1 cellular context compared by ENCODE assay signal in genomic region chr2:58046585-58047372, GRCh38.
TF ChIP-seq lines count a peak whose summit lies in the region.

VRK2 (plus strand) TSS chr2:58046806; CDS start chr2:58048832, 2,026 bp downstream.

TF ChIP-seq in HepG2, 621 proteins besides CTCF, POLR2A, EP300 and RAD21 (continued from another document and continues in another):
- TF ChIP-seq REL (CRISPR knock-in tag; conservative IDR thresholded peaks at IDR 0.05), result peak; percentile 71; the same call in 1 of the 2 replicates
- 0 out of 2 replicates have a peak, but pooled peaks have one; percentile 23 for TF ChIP-seq GABPA (IDR thresholded peaks at IDR 0.05; ENCODE audit: low read depth, low read length)
- no peak; the same call in 1 of the 2 replicates for TF ChIP-seq GABPA (CRISPR knock-in tag; IDR thresholded peaks at IDR 0.05; ENCODE audit: low read depth)
- peak; percentile 79 for TF ChIP-seq ZSCAN21 (CRISPR knock-in tag; IDR thresholded peaks at IDR 0.05; ENCODE audit: borderline replicate concordance)
- TF ChIP-seq NAIF1 (CRISPR knock-in tag; IDR thresholded peaks at IDR 0.05; ENCODE audit: borderline replicate concordance), result peak; percentile 93
- 0 out of 2 replicates have a peak, but pooled peaks have one; percentile 45 for TF ChIP-seq SSRP1 (CRISPR knock-in tag; IDR thresholded peaks at IDR 0.05)
- peak; percentile 93 for TF ChIP-seq POGZ (CRISPR knock-in tag; IDR thresholded peaks at IDR 0.05)
- no peak for TF ChIP-seq ATM (IDR thresholded peaks at IDR 0.05; ENCODE audit: borderline replicate concordance)
- TF ChIP-seq ZNF451 (CRISPR knock-in tag; IDR thresholded peaks at IDR 0.05), result peak; percentile 97
- peak; percentile 85 for TF ChIP-seq ETV6 (CRISPR knock-in tag; conservative IDR thresholded peaks at IDR 0.05)
- TF ChIP-seq ZNF768 (CRISPR knock-in tag; IDR thresholded peaks at IDR 0.05), result peak; percentile 86
- TF ChIP-seq ZSCAN5A (CRISPR knock-in tag; IDR thresholded peaks at IDR 0.05; ENCODE audit: borderline replicate concordance), result peak; percentile 49; the same call in 1 of the 2 replicates
- no peak; the same call in 1 of the 2 replicates for TF ChIP-seq ZNF383 (CRISPR knock-in tag; IDR thresholded peaks at IDR 0.05; ENCODE audit: borderline replicate concordance)
- TF ChIP-seq GATAD1 (CRISPR knock-in tag; IDR thresholded peaks at IDR 0.05), result peak; percentile 70
- TF ChIP-seq FOXO4 (CRISPR knock-in tag; conservative IDR thresholded peaks at IDR 0.05), result peak; percentile 100
- TF ChIP-seq SMAD9 (CRISPR knock-in tag; IDR thresholded peaks at IDR 0.05), result peak; percentile 96
- TF ChIP-seq, protein P1, sequence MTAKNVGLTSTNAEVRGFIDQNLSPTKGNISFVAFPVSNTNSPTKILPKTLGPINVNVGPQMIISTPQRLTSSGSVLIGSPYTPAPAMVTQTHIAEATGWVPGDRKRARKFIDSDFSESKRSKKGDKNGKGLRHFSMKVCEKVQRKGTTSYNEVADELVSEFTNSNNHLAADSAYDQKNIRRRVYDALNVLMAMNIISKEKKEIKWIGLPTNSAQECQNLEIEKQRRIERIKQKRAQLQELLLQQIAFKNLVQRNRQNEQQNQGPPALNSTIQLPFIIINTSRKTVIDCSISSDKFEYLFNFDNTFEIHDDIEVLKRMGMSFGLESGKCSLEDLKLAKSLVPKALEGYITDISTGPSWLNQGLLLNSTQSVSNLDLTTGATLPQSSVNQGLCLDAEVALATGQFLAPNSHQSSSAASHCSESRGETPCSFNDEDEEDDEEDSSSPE (CRISPR knock-in tag; IDR thresholded peaks at IDR 0.05), result peak; percentile 88
- TF ChIP-seq, protein P2, sequence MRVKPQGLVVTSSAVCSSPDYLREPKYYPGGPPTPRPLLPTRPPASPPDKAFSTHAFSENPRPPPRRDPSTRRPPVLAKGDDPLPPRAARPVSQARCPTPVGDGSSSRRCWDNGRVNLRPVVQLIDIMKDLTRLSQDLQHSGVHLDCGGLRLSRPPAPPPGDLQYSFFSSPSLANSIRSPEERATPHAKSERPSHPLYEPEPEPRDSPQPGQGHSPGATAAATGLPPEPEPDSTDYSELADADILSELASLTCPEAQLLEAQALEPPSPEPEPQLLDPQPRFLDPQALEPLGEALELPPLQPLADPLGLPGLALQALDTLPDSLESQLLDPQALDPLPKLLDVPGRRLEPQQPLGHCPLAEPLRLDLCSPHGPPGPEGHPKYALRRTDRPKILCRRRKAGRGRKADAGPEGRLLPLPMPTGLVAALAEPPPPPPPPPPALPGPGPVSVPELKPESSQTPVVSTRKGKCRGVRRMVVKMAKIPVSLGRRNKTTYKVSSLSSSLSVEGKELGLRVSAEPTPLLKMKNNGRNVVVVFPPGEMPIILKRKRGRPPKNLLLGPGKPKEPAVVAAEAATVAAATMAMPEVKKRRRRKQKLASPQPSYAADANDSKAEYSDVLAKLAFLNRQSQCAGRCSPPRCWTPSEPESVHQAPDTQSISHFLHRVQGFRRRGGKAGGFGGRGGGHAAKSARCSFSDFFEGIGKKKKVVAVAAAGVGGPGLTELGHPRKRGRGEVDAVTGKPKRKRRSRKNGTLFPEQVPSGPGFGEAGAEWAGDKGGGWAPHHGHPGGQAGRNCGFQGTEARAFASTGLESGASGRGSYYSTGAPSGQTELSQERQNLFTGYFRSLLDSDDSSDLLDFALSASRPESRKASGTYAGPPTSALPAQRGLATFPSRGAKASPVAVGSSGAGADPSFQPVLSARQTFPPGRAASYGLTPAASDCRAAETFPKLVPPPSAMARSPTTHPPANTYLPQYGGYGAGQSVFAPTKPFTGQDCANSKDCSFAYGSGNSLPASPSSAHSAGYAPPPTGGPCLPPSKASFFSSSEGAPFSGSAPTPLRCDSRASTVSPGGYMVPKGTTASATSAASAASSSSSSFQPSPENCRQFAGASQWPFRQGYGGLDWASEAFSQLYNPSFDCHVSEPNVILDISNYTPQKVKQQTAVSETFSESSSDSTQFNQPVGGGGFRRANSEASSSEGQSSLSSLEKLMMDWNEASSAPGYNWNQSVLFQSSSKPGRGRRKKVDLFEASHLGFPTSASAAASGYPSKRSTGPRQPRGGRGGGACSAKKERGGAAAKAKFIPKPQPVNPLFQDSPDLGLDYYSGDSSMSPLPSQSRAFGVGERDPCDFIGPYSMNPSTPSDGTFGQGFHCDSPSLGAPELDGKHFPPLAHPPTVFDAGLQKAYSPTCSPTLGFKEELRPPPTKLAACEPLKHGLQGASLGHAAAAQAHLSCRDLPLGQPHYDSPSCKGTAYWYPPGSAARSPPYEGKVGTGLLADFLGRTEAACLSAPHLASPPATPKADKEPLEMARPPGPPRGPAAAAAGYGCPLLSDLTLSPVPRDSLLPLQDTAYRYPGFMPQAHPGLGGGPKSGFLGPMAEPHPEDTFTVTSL (CRISPR knock-in tag; IDR thresholded peaks at IDR 0.05; ENCODE audit: borderline replicate concordance), result peak; percentile 37
- TF ChIP-seq ZNF329 (CRISPR knock-in tag; IDR thresholded peaks at IDR 0.05; ENCODE audit: low read depth), result peak; percentile 41
- TF ChIP-seq, protein P3, sequence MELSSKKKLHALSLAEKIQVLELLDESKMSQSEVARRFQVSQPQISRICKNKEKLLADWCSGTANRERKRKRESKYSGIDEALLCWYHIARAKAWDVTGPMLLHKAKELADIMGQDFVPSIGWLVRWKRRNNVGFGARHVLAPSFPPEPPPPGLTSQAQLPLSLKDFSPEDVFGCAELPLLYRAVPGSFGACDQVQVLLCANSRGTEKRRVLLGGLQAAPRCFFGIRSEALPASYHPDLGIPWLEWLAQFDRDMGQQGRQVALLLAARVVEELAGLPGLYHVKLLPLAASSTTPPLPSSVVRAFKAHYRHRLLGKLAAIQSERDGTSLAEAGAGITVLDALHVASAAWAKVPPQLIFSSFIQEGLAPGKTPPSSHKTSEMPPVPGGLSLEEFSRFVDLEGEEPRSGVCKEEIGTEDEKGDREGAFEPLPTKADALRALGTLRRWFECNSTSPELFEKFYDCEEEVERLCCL (CRISPR knock-in tag; IDR thresholded peaks at IDR 0.05; ENCODE audit: borderline replicate concordance), result peak; percentile 96; the same call in 1 of the 2 replicates
- no peak for TF ChIP-seq KLF9 (CRISPR knock-in tag; IDR thresholded peaks at IDR 0.05; ENCODE audit: low read depth)
- TF ChIP-seq TCF12 (IDR thresholded peaks at IDR 0.05), result no peak
- peak; percentile 73; the same call in 1 of the 2 replicates for TF ChIP-seq TCF12 (CRISPR knock-in tag; IDR thresholded peaks at IDR 0.05)
- peak; percentile 36; the same call in 1 of the 2 replicates for TF ChIP-seq ZNF713 (CRISPR knock-in tag; IDR thresholded peaks at IDR 0.05)
- TF ChIP-seq CHD4 (IDR thresholded peaks at IDR 0.05; ENCODE audit: borderline replicate concordance, low read length), result no peak
- peak; percentile 88 for TF ChIP-seq HIVEP1 (CRISPR knock-in tag; IDR thresholded peaks at IDR 0.05)
- peak; percentile 94; the same call in 1 of the 2 replicates for TF ChIP-seq ZIK1 (CRISPR knock-in tag; IDR thresholded peaks at IDR 0.05; ENCODE audit: borderline replicate concordance, low read depth)
- peak; percentile 97; the same call in 1 of the 2 replicates for TF ChIP-seq ZNF83 (CRISPR knock-in tag; IDR thresholded peaks at IDR 0.05; ENCODE audit: borderline replicate concordance)
- TF ChIP-seq FOXK1 (CRISPR knock-in tag; IDR thresholded peaks at IDR 0.05; ENCODE audit: borderline replicate concordance, low read depth), result peak; percentile 62; the same call in 1 of the 2 replicates
- peak; percentile 96 for TF ChIP-seq ZNF607 (CRISPR knock-in tag; IDR thresholded peaks at IDR 0.05; ENCODE audit: borderline replicate concordance)
- TF ChIP-seq ARID5B (CRISPR knock-in tag; IDR thresholded peaks at IDR 0.05), result peak; percentile 76
- TF ChIP-seq PLSCR1 (CRISPR knock-in tag; IDR thresholded peaks at IDR 0.05; ENCODE audit: borderline replicate concordance), result 0 out of 2 replicates have a peak, but pooled peaks have one; percentile 35
- no peak for TF ChIP-seq SKI (IDR thresholded peaks at IDR 0.05; ENCODE audit: partially characterized antibody)
- TF ChIP-seq ZFP82 (CRISPR knock-in tag; IDR thresholded peaks at IDR 0.05; ENCODE audit: borderline replicate concordance), result peak; percentile 84; the same call in 1 of the 2 replicates
- TF ChIP-seq TOPORS (CRISPR knock-in tag; IDR thresholded peaks at IDR 0.05), result 0 out of 2 replicates have a peak, but pooled peaks have one; percentile 80
